In genomic region chr1:155051342-155051776, GRCh38 we compare ENCODE assay signal across 8 cellular contexts. TPM values are rescaled to one million over a fixed set of nuclear protein-coding genes. Genes with fewer than 3 reads are reported as not detected.
DNase-seq lines count a peak whose midpoint lies in the region; TF ChIP-seq lines count a peak whose summit lies in the region.

No MANE protein-coding gene starts in this region.

- H3K9me3 ChIP-seq in GM23248 (ENCODE audit: low read depth) (no peaks in the 10 kb centered on the region), left ventricle myocardium inferior (replicated peaks) (no peaks in the 10 kb centered on the region), skeletal muscle tissue (ENCODE audit: control insufficient read depth in 3 of 3, low read length in 3 of 3) (no peaks in the 10 kb centered on the region)

- H3K27ac ChIP-seq in ACC112 (ENCODE audit: low read depth, low read length) (peak overlapping the region; percentile 10; the same call in 1 of the 2 replicates), GM23248 (no peak overlapping the region), left ventricle myocardium inferior (replicated peaks) (peak overlapping the region; percentile 98), skeletal muscle tissue (ENCODE audit: low read depth, low read length) (peak overlapping the region; percentile 72)

- intact Hi-C loops in activated CD4-positive, alpha-beta memory T cell treated with anti-CD3 and anti-CD28 coated beads for 36 hours (cut with micrococcal nuclease), result loop anchor here (1.0 to 2.0 kb wide), 2 partner anchors 49 to 77 kb away; partner anchors contain the start of genes CKS1B and ZBTB7B
- intact Hi-C loops in left ventricle myocardium inferior (cut with micrococcal nuclease), result no loop called here

- peaks cover 22% of the 10 kb centered on the region for H3K4me1 Mint-ChIP-seq in activated CD4-positive, alpha-beta memory T cell treated with anti-CD3 and anti-CD28 coated beads for 36 hours (ENCODE audit: low read depth)

- H3K9me3 Mint-ChIP-seq in activated CD4-positive, alpha-beta memory T cell treated with anti-CD3 and anti-CD28 coated beads for 36 hours, result no peaks in the 10 kb centered on the region

- H3K79me2 ChIP-seq in ACC112 (ENCODE audit: control insufficient read depth, insufficient read depth, low read length, unreplicated experiment) (peaks cover 20% of the 10 kb centered on the region), GM23248 (ENCODE audit: insufficient read depth) (no peaks in the 10 kb centered on the region)

- H3K27me3 Mint-ChIP-seq in activated CD4-positive, alpha-beta memory T cell treated with anti-CD3 and anti-CD28 coated beads for 36 hours, result no peaks in the 10 kb centered on the region

- H2AFZ ChIP-seq in ACC112 (ENCODE audit: low read length, unreplicated experiment) (peak overlapping the region; percentile 75), GM23248 (peak overlapping the region; percentile 70)

- CTCF ChIA-PET in activated CD4-positive, alpha-beta memory T cell treated with anti-CD3 and anti-CD28 coated beads for 36 hours (lab: Charles Lee), result interaction anchor here (0.6 to 15.3 kb wide), 39 partner anchors 9 to 642 kb away, joined by 3 to 245 read pairs (median 4); partner anchors contain the start of genes CKS1B, EFNA3, EFNA4 and FLAD1

- peak overlapping the region; percentile 75 for H3K4me3 Mint-ChIP-seq in activated CD4-positive, alpha-beta memory T cell treated with anti-CD3 and anti-CD28 coated beads for 36 hours

- H3K27ac Mint-ChIP-seq in activated CD4-positive, alpha-beta memory T cell treated with anti-CD3 and anti-CD28 coated beads for 36 hours, result no peak overlapping the region

- H3K36me3 Mint-ChIP-seq in activated CD4-positive, alpha-beta memory T cell treated with anti-CD3 and anti-CD28 coated beads for 36 hours, result peaks cover 9% of the 10 kb centered on the region

- H3K36me3 ChIP-seq in ACC112 (ENCODE audit: insufficient read depth, low read length), result no peaks in the 10 kb centered on the region; the same call in 1 of the 2 replicates
- H3K36me3 ChIP-seq in GM23248 (ENCODE audit: low read depth), result no peaks in the 10 kb centered on the region
- H3K36me3 ChIP-seq in left ventricle myocardium inferior, result peaks cover 33% of the 10 kb centered on the region
- peaks cover 16 to 20% (median 19%) of the 10 kb centered on the region in 3 donors for H3K36me3 ChIP-seq in skeletal muscle tissue (ENCODE audit: control insufficient read depth in 3 of 3, insufficient read depth in 3 of 3, low read length in 3 of 3)

- H3K4me2 ChIP-seq in GM23248 (ENCODE audit: unreplicated experiment), result peak overlapping the region; percentile 84

- peak overlapping the region; percentile 75 for H3K9ac ChIP-seq in GM23248
- peak overlapping the region; percentile 76 to 87 (median 79) for H3K9ac ChIP-seq in skeletal muscle tissue (ENCODE audit: low read depth in 1 of 3, low read length in 3 of 3)

- peaks cover 10% of the 10 kb centered on the region for H3F3A ChIP-seq in GM23248 (ENCODE audit: insufficient read depth)

- no peaks in the 10 kb centered on the region for H3K9me2 ChIP-seq in GM23248 (ENCODE audit: insufficient read depth)

- H3K27me3 ChIP-seq in ACC112 (ENCODE audit: insufficient read depth, low read length) (no peaks in the 10 kb centered on the region), GM23248 (replicated peaks; ENCODE audit: insufficient read depth) (no peaks in the 10 kb centered on the region), left ventricle myocardium inferior (ENCODE audit: low read depth) (no peaks in the 10 kb centered on the region), skeletal muscle tissue (ENCODE audit: control insufficient read depth in 3 of 3, insufficient read depth in 3 of 3, low read length in 3 of 3) (no peaks in the 10 kb centered on the region)

- 2% methylated on average over 20 to 30 of the region's 31 CpGs for WGBS in GM23248 (ENCODE audit: low coverage in 1 of 2, low lambda C conversion rate in 2 of 2, missing lambda C conversion rate in 2 of 2), 2 experiments

- TF ChIP-seq CTCF in left ventricle myocardium inferior (IDR thresholded peaks at IDR 0.05; ENCODE audit: borderline replicate concordance), result no peak

- DNase-seq in GM23248, result no peak
- no peak for DNase-seq in activated CD4-positive, alpha-beta memory T cell treated with anti-CD3 and anti-CD28 coated beads for 36 hours
- DNase-seq in left ventricle myocardium inferior, result no peak
- DNase-seq in NCI-H2196 treated with DMSO at 0.1 percent for 48 hours (lab: John Stamatoyannopoulos, UW; ENCODE audit: unreplicated experiment), result no peak
- no peak for DNase-seq in A172 (ENCODE audit: low spot score)
- DNase-seq in NCI-H524 (lab: John Stamatoyannopoulos, UW), result no peak

- H4K20me1 ChIP-seq in GM23248 (ENCODE audit: insufficient read depth), result no peaks in the 10 kb centered on the region

- H3K4me3 ChIP-seq in ACC112 (ENCODE audit: low read depth, low read length) (peak overlapping the region; percentile 96), GM23248 (peak overlapping the region; percentile 74), left ventricle myocardium inferior (peak overlapping the region; percentile 80), skeletal muscle tissue (ENCODE audit: low read length in 3 of 3) (peak overlapping the region; percentile 64 to 85 (median 70))

- POLR2A ChIA-PET in activated CD4-positive, alpha-beta memory T cell treated with anti-CD3 and anti-CD28 coated beads for 36 hours (lab: Charles Lee), result interaction anchor here (0.6 to 1.4 kb wide), 6 partner anchors 8 to 115 kb away, joined by 3 to 5 read pairs (median 4); partner anchors contain the start of genes PBXIP1 and PMVK

- peaks cover 22% of the 10 kb centered on the region for H3K4me1 ChIP-seq in ACC112 (ENCODE audit: control insufficient read depth, insufficient read depth, low read length, unreplicated experiment)
- H3K4me1 ChIP-seq in GM23248 (ENCODE audit: insufficient read depth), result peaks cover 9% of the 10 kb centered on the region
- peaks cover 62% of the 10 kb centered on the region for H3K4me1 ChIP-seq in left ventricle myocardium inferior
- peaks cover 28 to 55% (median 44%) of the 10 kb centered on the region in 3 donors for H3K4me1 ChIP-seq in skeletal muscle tissue (ENCODE audit: control insufficient read depth in 3 of 3, insufficient read depth in 3 of 3, low read length in 3 of 3)

- in situ Hi-C loops in GM23248 (cut with MboI), result no loop called here

RNA-seq across cellular contexts. Expression of gene ADAM15, which starts 0.2 kb away (rescaled TPM):
- total RNA-seq in GM23248 (2014; rRNA removed; shearing (Covaris generic)), result 85.6 and 109 TPM in 2 replicates
- polyA plus RNA-seq in GM23248 (2016; fragmentation: Nextera tagmentation; extraction: Ambion mirVana), result 73.0 and 80.4 TPM in 2 replicates
- 10 to 100 TPM; 54.3 to 60.5 TPM for total RNA-seq in activated CD4-positive, alpha-beta memory T cell treated with anti-CD3 and anti-CD28 coated beads for 36 hours
- total RNA-seq in left ventricle myocardium inferior, result 82.1 TPM
- total RNA-seq in skeletal muscle tissue, result 33.9 TPM
- 144 and 154 TPM in 2 replicates for total RNA-seq in A172 (2014; rRNA removed; shearing (Covaris generic))

RNA-seq across cellular contexts. Expression of gene EFNA4, which starts 12.2 kb away (rescaled TPM):
- 2.4 and 5.5 TPM in 2 replicates for total RNA-seq in GM23248 (2014; rRNA removed; shearing (Covaris generic))
- 4.4 and 4.6 TPM in 2 replicates for polyA plus RNA-seq in GM23248 (2016; fragmentation: Nextera tagmentation; extraction: Ambion mirVana)
- total RNA-seq in activated CD4-positive, alpha-beta memory T cell treated with anti-CD3 and anti-CD28 coated beads for 36 hours, result 1 to 10 TPM; 5.0 to 6.1 TPM
- 1.7 TPM for total RNA-seq in left ventricle myocardium inferior
- total RNA-seq in skeletal muscle tissue, result 3.7 TPM
- total RNA-seq in A172 (2014; rRNA removed; shearing (Covaris generic)), result 20.3 and 21.7 TPM in 2 replicates

RNA-seq across cellular contexts. Expression of gene DCST1, which starts 17.7 kb away (rescaled TPM):
- not detected in 2 replicates for total RNA-seq in GM23248 (2014; rRNA removed; shearing (Covaris generic))
- polyA plus RNA-seq in GM23248 (2016; fragmentation: Nextera tagmentation; extraction: Ambion mirVana), result not detected in 2 replicates
- total RNA-seq in activated CD4-positive, alpha-beta memory T cell treated with anti-CD3 and anti-CD28 coated beads for 36 hours, result under 1 TPM in 1 of 2 experiments, not detected in 1; 0.14 TPM
- total RNA-seq in left ventricle myocardium inferior, result not detected
- not detected for total RNA-seq in skeletal muscle tissue
- total RNA-seq in A172 (2014; rRNA removed; shearing (Covaris generic)), result not detected in 2 replicates

RNA-seq across cellular contexts. Expression of gene DCST2, which starts 17.8 kb away (rescaled TPM):
- total RNA-seq in GM23248 (2014; rRNA removed; shearing (Covaris generic)), result not detected in 2 replicates
- polyA plus RNA-seq in GM23248 (2016; fragmentation: Nextera tagmentation; extraction: Ambion mirVana), result 0.14 and 0.16 TPM in 2 replicates
- total RNA-seq in activated CD4-positive, alpha-beta memory T cell treated with anti-CD3 and anti-CD28 coated beads for 36 hours, result 1 to 10 TPM; 1.1 to 1.3 TPM
- total RNA-seq in left ventricle myocardium inferior, result not detected
- total RNA-seq in skeletal muscle tissue, result not detected
- 0.90 TPM in 1 of 2 replicates, not detected in the other for total RNA-seq in A172 (2014; rRNA removed; shearing (Covaris generic))

RNA-seq across cellular contexts. Expression of gene EFNA3, which starts 27.3 kb away (rescaled TPM):
- total RNA-seq in GM23248 (2014; rRNA removed; shearing (Covaris generic)), result 1.4 and 3.0 TPM in 2 replicates
- 2.5 and 2.7 TPM in 2 replicates for polyA plus RNA-seq in GM23248 (2016; fragmentation: Nextera tagmentation; extraction: Ambion mirVana)
- total RNA-seq in activated CD4-positive, alpha-beta memory T cell treated with anti-CD3 and anti-CD28 coated beads for 36 hours, result 1 to 10 TPM; 2.4 to 2.6 TPM
- total RNA-seq in left ventricle myocardium inferior (0.71 TPM), skeletal muscle tissue (0.52 TPM)
- total RNA-seq in A172 (2014; rRNA removed; shearing (Covaris generic)), result 1.5 and 2.5 TPM in 2 replicates
